13 cellular contexts compared by ENCODE assay signal in the genomic region with DNA sequence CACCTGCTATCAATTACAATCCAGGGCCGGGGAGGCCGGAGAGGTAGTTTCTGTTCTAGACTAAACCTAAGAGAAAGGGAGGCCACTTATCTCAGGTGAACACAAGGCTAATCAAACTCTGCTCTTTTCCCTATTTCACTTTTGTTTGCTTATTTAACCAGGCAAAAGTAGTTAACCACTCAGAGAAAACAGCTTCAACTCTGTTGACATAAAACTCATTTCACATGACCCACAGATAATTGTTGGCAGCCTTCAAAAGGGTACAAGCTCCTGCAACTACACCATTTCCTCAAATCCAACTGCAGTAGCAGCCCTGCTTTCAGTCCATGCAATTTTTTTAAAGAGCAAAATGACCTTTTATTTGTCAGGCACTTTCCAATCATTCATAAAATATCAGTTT. TPM values are rescaled to one million over a fixed set of nuclear protein-coding genes. Genes with fewer than 3 reads are reported as not detected.
"Had no signal": no experiment of that assay in that cellular context is flagged by ENCODE, and none has a peak within 500 bp of the region (broad histone marks: within the 10 kb centered on the region; RNA-seq: fewer than 3 reads in every experiment).

No MANE protein-coding gene starts in this region.

- H3K4me3 ChIP-seq: psoas muscle had no signal

- DNase-seq: activated effector memory CD4-positive, alpha-beta T cell treated with anti-CD3 and anti-CD28 coated beads, Interleukin-2, amount 50 U/mL, for 16 hours; activated T-cell treated with anti-CD3 and anti-CD28 coated beads, Interleukin-2, amount 50 U/mL, for 4 hours; cerebellar nuclear complex; dermis blood vessel endothelial cell; endodermal cell; naive thymus-derived CD8-positive, alpha-beta T cell; nucleus accumbens; psoas muscle; stimulated activated CD4-positive, alpha-beta T cell treated with anti-CD3 and anti-CD28 coated beads, Interleukin-2, amount 100 ng/mL, for 24 hours; stimulated activated naive B cell treated with anti-CD40 and anti-IgM and Interleukin-4, amounts not matched to agents 10 μg/mL and 1 μg/mL and 100 μg/mL, for 72 hours; substantia nigra; trophoblast cell had no signal

- ATAC-seq: activated T-cell treated with anti-CD3 and anti-CD28 coated beads, Interleukin-2, amount 50 U/mL, for 4 hours; naive thymus-derived CD8-positive, alpha-beta T cell; psoas muscle; sciatic nerve; stimulated activated naive B cell treated with anti-CD40 and anti-IgM and Interleukin-4, amounts not matched to agents 10 μg/mL and 1 μg/mL and 100 μg/mL, for 72 hours had no signal

- H3K9me3 ChIP-seq: psoas muscle had no signal

- H3K27ac ChIP-seq: psoas muscle had no signal

RNA-seq across cellular contexts. Expression of a gene that starts 27.7 kb away (rescaled TPM):
- total RNA-seq: dermis blood vessel endothelial cell; endodermal cell; naive thymus-derived CD8-positive, alpha-beta T cell; sciatic nerve had no signal
